2 cellular contexts compared by ENCODE assay signal in the genomic region with DNA sequence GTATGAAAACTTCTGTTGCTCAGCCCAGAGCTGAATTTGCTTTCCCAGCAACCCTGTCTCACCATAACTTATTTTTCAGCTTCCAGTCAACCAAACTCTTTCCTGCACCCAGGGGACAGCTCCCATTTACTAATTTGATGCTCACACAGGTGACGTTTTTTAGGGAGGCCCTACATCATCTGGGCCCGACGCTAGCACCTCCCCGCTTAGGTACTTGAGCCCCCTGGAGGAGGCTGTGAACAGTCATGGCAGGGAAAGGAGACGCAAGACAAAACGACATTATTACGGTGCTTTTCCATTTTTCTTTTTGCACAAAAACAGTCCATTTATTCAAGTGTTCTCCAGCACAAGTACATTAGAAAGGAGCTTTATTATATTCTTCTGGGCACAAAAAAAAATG.
TF ChIP-seq lines count a peak whose summit lies in the region.

No MANE protein-coding gene starts in this region.

TF ChIP-seq in GM23338, 12 proteins besides CTCF, POLR2A, EP300 and RAD21 (continued from another document):
- TF ChIP-seq, protein P1, sequence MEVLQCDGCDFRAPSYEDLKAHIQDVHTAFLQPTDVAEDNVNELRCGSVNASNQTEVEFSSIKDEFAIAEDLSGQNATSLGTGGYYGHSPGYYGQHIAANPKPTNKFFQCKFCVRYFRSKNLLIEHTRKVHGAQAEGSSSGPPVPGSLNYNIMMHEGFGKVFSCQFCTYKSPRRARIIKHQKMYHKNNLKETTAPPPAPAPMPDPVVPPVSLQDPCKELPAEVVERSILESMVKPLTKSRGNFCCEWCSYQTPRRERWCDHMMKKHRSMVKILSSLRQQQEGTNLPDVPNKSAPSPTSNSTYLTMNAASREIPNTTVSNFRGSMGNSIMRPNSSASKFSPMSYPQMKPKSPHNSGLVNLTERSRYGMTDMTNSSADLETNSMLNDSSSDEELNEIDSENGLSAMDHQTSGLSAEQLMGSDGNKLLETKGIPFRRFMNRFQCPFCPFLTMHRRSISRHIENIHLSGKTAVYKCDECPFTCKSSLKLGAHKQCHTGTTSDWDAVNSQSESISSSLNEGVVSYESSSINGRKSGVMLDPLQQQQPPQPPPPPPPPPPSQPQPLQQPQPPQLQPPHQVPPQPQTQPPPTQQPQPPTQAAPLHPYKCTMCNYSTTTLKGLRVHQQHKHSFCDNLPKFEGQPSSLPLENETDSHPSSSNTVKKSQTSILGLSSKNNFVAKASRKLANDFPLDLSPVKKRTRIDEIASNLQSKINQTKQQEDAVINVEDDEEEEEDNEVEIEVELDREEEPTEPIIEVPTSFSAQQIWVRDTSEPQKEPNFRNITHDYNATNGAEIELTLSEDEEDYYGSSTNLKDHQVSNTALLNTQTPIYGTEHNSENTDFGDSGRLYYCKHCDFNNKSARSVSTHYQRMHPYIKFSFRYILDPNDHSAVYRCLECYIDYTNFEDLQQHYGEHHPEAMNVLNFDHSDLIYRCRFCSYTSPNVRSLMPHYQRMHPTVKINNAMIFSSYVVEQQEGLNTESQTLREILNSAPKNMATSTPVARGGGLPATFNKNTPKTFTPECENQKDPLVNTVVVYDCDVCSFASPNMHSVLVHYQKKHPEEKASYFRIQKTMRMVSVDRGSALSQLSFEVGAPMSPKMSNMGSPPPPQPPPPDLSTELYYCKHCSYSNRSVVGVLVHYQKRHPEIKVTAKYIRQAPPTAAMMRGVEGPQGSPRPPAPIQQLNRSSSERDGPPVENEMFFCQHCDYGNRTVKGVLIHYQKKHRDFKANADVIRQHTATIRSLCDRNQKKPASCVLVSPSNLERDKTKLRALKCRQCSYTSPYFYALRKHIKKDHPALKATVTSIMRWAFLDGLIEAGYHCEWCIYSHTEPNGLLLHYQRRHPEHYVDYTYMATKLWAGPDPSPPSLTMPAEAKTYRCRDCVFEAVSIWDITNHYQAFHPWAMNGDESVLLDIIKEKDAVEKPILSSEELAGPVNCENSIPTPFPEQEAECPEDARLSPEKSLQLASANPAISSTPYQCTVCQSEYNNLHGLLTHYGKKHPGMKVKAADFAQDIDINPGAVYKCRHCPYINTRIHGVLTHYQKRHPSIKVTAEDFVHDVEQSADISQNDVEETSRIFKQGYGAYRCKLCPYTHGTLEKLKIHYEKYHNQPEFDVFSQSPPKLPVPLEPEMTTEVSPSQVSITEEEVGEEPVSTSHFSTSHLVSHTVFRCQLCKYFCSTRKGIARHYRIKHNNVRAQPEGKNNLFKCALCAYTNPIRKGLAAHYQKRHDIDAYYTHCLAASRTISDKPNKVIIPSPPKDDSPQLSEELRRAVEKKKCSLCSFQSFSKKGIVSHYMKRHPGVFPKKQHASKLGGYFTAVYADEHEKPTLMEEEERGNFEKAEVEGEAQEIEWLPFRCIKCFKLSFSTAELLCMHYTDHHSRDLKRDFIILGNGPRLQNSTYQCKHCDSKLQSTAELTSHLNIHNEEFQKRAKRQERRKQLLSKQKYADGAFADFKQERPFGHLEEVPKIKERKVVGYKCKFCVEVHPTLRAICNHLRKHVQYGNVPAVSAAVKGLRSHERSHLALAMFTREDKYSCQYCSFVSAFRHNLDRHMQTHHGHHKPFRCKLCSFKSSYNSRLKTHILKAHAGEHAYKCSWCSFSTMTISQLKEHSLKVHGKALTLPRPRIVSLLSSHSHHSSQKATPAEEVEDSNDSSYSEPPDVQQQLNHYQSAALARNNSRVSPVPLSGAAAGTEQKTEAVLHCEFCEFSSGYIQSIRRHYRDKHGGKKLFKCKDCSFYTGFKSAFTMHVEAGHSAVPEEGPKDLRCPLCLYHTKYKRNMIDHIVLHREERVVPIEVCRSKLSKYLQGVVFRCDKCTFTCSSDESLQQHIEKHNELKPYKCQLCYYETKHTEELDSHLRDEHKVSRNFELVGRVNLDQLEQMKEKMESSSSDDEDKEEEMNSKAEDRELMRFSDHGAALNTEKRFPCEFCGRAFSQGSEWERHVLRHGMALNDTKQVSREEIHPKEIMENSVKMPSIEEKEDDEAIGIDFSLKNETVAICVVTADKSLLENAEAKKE (CRISPR knock-in tag; IDR thresholded peaks at IDR 0.05), result no peak
TF ChIP-seq in GM23338: peak in this region for 1.

TF ChIP-seq in WTC11, 78 proteins besides CTCF, POLR2A, EP300 and RAD21 (continued from another document):
- TF ChIP-seq, protein P2, sequence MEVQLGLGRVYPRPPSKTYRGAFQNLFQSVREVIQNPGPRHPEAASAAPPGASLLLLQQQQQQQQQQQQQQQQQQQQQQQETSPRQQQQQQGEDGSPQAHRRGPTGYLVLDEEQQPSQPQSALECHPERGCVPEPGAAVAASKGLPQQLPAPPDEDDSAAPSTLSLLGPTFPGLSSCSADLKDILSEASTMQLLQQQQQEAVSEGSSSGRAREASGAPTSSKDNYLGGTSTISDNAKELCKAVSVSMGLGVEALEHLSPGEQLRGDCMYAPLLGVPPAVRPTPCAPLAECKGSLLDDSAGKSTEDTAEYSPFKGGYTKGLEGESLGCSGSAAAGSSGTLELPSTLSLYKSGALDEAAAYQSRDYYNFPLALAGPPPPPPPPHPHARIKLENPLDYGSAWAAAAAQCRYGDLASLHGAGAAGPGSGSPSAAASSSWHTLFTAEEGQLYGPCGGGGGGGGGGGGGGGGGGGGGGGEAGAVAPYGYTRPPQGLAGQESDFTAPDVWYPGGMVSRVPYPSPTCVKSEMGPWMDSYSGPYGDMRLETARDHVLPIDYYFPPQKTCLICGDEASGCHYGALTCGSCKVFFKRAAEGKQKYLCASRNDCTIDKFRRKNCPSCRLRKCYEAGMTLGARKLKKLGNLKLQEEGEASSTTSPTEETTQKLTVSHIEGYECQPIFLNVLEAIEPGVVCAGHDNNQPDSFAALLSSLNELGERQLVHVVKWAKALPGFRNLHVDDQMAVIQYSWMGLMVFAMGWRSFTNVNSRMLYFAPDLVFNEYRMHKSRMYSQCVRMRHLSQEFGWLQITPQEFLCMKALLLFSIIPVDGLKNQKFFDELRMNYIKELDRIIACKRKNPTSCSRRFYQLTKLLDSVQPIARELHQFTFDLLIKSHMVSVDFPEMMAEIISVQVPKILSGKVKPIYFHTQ (CRISPR knock-in tag; IDR thresholded peaks at IDR 0.05), result no peak
- TF ChIP-seq JUN (CRISPR knock-in tag; IDR thresholded peaks at IDR 0.05) (no peak), SOX15 (CRISPR knock-in tag; IDR thresholded peaks at IDR 0.05) (no peak), ZBTB21 (CRISPR knock-in tag; IDR thresholded peaks at IDR 0.05; ENCODE audit: borderline replicate concordance) (no peak), ZNF423 (CRISPR knock-in tag; IDR thresholded peaks at IDR 0.05) (no peak), NFE2L1 (CRISPR knock-in tag; IDR thresholded peaks at IDR 0.05) (no peak), ZNF416 (CRISPR knock-in tag; IDR thresholded peaks at IDR 0.05) (no peak), SMAD4 (CRISPR knock-in tag; IDR thresholded peaks at IDR 0.05) (no peak), EMX1 (CRISPR knock-in tag; IDR thresholded peaks at IDR 0.05) (no peak), NFYB (CRISPR knock-in tag; conservative IDR thresholded peaks at IDR 0.05; ENCODE audit: low read depth) (no peak), ESRRA (CRISPR knock-in tag; IDR thresholded peaks at IDR 0.05; ENCODE audit: borderline replicate concordance) (no peak), ZNF396 (CRISPR knock-in tag; IDR thresholded peaks at IDR 0.05; ENCODE audit: borderline replicate concordance) (no peak)
- TF ChIP-seq, protein P3, sequence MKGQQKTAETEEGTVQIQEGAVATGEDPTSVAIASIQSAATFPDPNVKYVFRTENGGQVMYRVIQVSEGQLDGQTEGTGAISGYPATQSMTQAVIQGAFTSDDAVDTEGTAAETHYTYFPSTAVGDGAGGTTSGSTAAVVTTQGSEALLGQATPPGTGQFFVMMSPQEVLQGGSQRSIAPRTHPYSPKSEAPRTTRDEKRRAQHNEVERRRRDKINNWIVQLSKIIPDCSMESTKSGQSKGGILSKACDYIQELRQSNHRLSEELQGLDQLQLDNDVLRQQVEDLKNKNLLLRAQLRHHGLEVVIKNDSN (CRISPR knock-in tag; IDR thresholded peaks at IDR 0.05), result no peak
- TF ChIP-seq, protein P4, sequence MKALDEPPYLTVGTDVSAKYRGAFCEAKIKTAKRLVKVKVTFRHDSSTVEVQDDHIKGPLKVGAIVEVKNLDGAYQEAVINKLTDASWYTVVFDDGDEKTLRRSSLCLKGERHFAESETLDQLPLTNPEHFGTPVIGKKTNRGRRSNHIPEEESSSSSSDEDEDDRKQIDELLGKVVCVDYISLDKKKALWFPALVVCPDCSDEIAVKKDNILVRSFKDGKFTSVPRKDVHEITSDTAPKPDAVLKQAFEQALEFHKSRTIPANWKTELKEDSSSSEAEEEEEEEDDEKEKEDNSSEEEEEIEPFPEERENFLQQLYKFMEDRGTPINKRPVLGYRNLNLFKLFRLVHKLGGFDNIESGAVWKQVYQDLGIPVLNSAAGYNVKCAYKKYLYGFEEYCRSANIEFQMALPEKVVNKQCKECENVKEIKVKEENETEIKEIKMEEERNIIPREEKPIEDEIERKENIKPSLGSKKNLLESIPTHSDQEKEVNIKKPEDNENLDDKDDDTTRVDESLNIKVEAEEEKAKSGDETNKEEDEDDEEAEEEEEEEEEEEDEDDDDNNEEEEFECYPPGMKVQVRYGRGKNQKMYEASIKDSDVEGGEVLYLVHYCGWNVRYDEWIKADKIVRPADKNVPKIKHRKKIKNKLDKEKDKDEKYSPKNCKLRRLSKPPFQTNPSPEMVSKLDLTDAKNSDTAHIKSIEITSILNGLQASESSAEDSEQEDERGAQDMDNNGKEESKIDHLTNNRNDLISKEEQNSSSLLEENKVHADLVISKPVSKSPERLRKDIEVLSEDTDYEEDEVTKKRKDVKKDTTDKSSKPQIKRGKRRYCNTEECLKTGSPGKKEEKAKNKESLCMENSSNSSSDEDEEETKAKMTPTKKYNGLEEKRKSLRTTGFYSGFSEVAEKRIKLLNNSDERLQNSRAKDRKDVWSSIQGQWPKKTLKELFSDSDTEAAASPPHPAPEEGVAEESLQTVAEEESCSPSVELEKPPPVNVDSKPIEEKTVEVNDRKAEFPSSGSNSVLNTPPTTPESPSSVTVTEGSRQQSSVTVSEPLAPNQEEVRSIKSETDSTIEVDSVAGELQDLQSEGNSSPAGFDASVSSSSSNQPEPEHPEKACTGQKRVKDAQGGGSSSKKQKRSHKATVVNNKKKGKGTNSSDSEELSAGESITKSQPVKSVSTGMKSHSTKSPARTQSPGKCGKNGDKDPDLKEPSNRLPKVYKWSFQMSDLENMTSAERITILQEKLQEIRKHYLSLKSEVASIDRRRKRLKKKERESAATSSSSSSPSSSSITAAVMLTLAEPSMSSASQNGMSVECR (CRISPR knock-in tag; IDR thresholded peaks at IDR 0.05; ENCODE audit: borderline replicate concordance), result no peak
- TF ChIP-seq, protein P5, sequence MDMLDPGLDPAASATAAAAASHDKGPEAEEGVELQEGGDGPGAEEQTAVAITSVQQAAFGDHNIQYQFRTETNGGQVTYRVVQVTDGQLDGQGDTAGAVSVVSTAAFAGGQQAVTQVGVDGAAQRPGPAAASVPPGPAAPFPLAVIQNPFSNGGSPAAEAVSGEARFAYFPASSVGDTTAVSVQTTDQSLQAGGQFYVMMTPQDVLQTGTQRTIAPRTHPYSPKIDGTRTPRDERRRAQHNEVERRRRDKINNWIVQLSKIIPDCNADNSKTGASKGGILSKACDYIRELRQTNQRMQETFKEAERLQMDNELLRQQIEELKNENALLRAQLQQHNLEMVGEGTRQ (CRISPR knock-in tag; IDR thresholded peaks at IDR 0.05), result no peak
- TF ChIP-seq, protein P6, sequence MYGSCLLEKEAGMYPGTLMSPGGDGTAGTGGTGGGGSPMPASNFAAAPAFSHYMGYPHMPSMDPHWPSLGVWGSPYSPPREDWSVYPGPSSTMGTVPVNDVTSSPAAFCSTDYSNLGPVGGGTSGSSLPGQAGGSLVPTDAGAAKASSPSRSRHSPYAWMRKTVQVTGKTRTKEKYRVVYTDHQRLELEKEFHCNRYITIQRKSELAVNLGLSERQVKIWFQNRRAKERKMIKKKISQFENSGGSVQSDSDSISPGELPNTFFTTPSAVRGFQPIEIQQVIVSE (CRISPR knock-in tag; IDR thresholded peaks at IDR 0.05; ENCODE audit: borderline replicate concordance), result no peak
